ENCODE assay signal across 15 cellular contexts in genomic region chrX:41737065-41737464, GRCh38.
DNase-seq lines count a peak whose midpoint lies in the region; ATAC-seq lines count a peak whose summit lies in the region.
"Had no signal": no experiment of that assay in that cellular context is flagged by ENCODE, and none has a peak within 500 bp of the region (broad histone marks: within the 10 kb centered on the region; RNA-seq: fewer than 3 reads in every experiment).

No MANE protein-coding gene starts in this region.

- H3K4me3 Mint-ChIP-seq in activated naive CD8-positive, alpha-beta T cell, result no peak overlapping the region

- H3K9me3 Mint-ChIP-seq in activated naive CD8-positive, alpha-beta T cell (ENCODE audit: low read depth), result no peaks in the 10 kb centered on the region

- no peak for ATAC-seq in HG03097 (IDR thresholded peaks at IDR 0.05; ENCODE audit: low FRiP score, unreplicated experiment)
- ATAC-seq: body of pancreas, HCT116, pancreas had no signal

- H3K27me3 Mint-ChIP-seq in activated naive CD8-positive, alpha-beta T cell, result no peaks in the 10 kb centered on the region

- H3K4me1 Mint-ChIP-seq in activated naive CD8-positive, alpha-beta T cell (ENCODE audit: low read depth), result peaks cover 27% of the 10 kb centered on the region

- peaks cover 5% of the 10 kb centered on the region for H3K36me3 Mint-ChIP-seq in activated naive CD8-positive, alpha-beta T cell

- peak; percentile 59 for DNase-seq in activated effector memory CD4-positive, alpha-beta T cell treated with anti-CD3 and anti-CD28 coated beads, Interleukin-2, amount 50 U/mL, for 16 hours
- DNase-seq in activated effector memory CD4-positive, alpha-beta T cell treated with Interleukin-2 at 50 U/mL for 16 hours, result no peak
- peak; percentile 0 for DNase-seq in T follicular helper cell (ENCODE audit: low read depth)
- peak; percentile 8 to 10 for DNase-seq in stimulated activated CD8-positive, alpha-beta memory T cell treated with anti-CD3 and anti-CD28 coated beads, Interleukin-7, amount 100 ng/mL, for 4 hours (ENCODE audit: low read depth in 2 of 2)
- DNase-seq in NAMALWA (ENCODE audit: low spot score), result no peak
- no peak for DNase-seq in COLO668 (lab: John Stamatoyannopoulos, UW; ENCODE audit: unreplicated experiment)
- DNase-seq: body of pancreas, DMS153, mesendoderm, NCI-H2171 treated with DMSO at 0.1 percent for 48 hours, pancreas, SW 1271 had no signal

- peak overlapping the region; percentile 30 for H3K27ac Mint-ChIP-seq in activated naive CD8-positive, alpha-beta T cell

Comparison
In these comparisons a context has a peak if more than half of its experiments do, and no peak if none do; other contexts are left out.
1. DNase-seq: peak in activated effector memory CD4-positive, alpha-beta T cell treated with anti-CD3 and anti-CD28 coated beads, Interleukin-2, amount 50 U/mL, for 16 hours (single experiment), T follicular helper cell (single experiment) and stimulated activated CD8-positive, alpha-beta memory T cell treated with anti-CD3 and anti-CD28 coated beads, Interleukin-7, amount 100 ng/mL, for 4 hours (2 of 2); none in activated effector memory CD4-positive, alpha-beta T cell treated with Interleukin-2 at 50 U/mL for 16 hours (single experiment), NAMALWA (single experiment) and COLO668 (single experiment).